In the genomic region with DNA sequence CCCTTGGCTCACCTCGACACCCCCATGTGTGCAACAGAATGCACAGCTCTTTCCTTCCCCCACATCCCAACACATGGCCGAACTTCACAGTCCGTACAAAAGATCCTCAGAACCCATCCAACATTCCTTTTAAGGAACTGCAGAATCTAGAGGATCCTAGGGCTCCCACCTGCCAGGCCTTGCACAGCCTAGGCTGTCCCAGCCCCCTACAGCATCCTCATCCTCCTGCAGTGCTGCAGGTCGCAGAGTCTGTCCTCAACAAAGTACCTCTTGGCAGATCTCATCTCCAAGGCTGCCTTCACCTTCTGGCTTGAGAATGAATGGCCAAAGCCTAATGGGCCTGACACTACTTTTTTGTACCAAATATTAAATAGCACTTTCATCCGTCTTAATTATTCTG, we compare ENCODE assay signal across 30 cellular contexts. TPM values are rescaled to one million over a fixed set of nuclear protein-coding genes. Genes with fewer than 3 reads are reported as not detected.
DNase-seq lines count a peak whose midpoint lies in the region; ATAC-seq and TF ChIP-seq lines count a peak whose summit lies in the region.
"Had no signal": no experiment of that assay in that cellular context is flagged by ENCODE, and none has a peak within 500 bp of the region (broad histone marks: within the 10 kb centered on the region; RNA-seq: fewer than 3 reads in every experiment).

No MANE protein-coding gene starts in this region.

- ATAC-seq in activated CD8-positive, alpha-beta T cell treated with anti-CD3 and anti-CD28 coated beads, Interleukin-2, amount 10 ng/mL, durations not matched to agents 7 days and 5 days: no peak
- no peak for ATAC-seq in activated CD8-positive, alpha-beta T cell treated with anti-CD3 and anti-CD28 coated beads for 36 hours
- ATAC-seq in GM18498 (IDR thresholded peaks at IDR 0.05; ENCODE audit: unreplicated experiment) (no peak), GM18511 (IDR thresholded peaks at IDR 0.05; ENCODE audit: unreplicated experiment) (no peak), PC-3 (no peak)
- ATAC-seq: CD8-positive, alpha-beta T cell; GM12878; HCT116; Panc1 had no signal

- POLR2A ChIA-PET in activated CD8-positive, alpha-beta T cell treated with anti-CD3 and anti-CD28 coated beads, Interleukin-2, amount 10 ng/mL, durations not matched to agents 7 days and 5 days (lab: Charles Lee): no interaction called here
- POLR2A ChIA-PET in activated CD8-positive, alpha-beta T cell treated with anti-CD3 and anti-CD28 coated beads for 36 hours (lab: Charles Lee): no interaction called here
- POLR2A ChIA-PET in PC-3 (lab: Charles Lee; ENCODE audit: unreplicated experiment): no interaction called here

- no peaks in the 10 kb centered on the region for H3K36me3 ChIP-seq in neural progenitor cell
- H3K36me3 ChIP-seq in ascending aorta: no peaks in the 10 kb centered on the region
- no peaks in the 10 kb centered on the region for H3K36me3 ChIP-seq in PC-3 (ENCODE audit: low read depth, low read length)

- no peak overlapping the region for H3K9ac ChIP-seq in neural progenitor cell
- no peak overlapping the region for H3K9ac ChIP-seq in PC-3 (ENCODE audit: low read length)

- no peak overlapping the region for H3K27ac Mint-ChIP-seq in activated CD8-positive, alpha-beta T cell treated with anti-CD3 and anti-CD28 coated beads, Interleukin-2, amount 10 ng/mL, durations not matched to agents 7 days and 5 days
- H3K27ac Mint-ChIP-seq in activated CD8-positive, alpha-beta T cell treated with anti-CD3 and anti-CD28 coated beads for 36 hours: no peak overlapping the region
- H3K27ac Mint-ChIP-seq in endothelial cell (ENCODE audit: unreplicated experiment) (no peak overlapping the region), neural progenitor cell (peak overlapping the region; percentile 7)
- H3K27ac Mint-ChIP-seq: CD8-positive, alpha-beta T cell had no signal

- H3K9me3 ChIP-seq in neural progenitor cell (ENCODE audit: low read depth): no peaks in the 10 kb centered on the region
- H3K9me3 ChIP-seq in ascending aorta: no peaks in the 10 kb centered on the region
- no peaks in the 10 kb centered on the region for H3K9me3 ChIP-seq in PC-3 (ENCODE audit: low read length)
- H3K9me3 ChIP-seq: Caco-2 had no signal

- H2AFZ ChIP-seq in neural progenitor cell (replicated peaks) (no peak overlapping the region), PC-3 (ENCODE audit: low read length) (no peak overlapping the region)

- TF ChIP-seq CTCF in activated CD8-positive, alpha-beta T cell treated with anti-CD3 and anti-CD28 coated beads for 36 hours (IDR thresholded peaks at IDR 0.05): no peak
- TF ChIP-seq CTCF in endothelial cell (IDR thresholded peaks at IDR 0.05; ENCODE audit: unreplicated experiment) (no peak), neural progenitor cell (IDR thresholded peaks at IDR 0.05) (no peak), ascending aorta (IDR thresholded peaks at IDR 0.05) (no peak), PC-3 (conservative IDR thresholded peaks at IDR 0.05; ENCODE audit: low read depth, low read length) (no peak)

- H3K9me2 ChIP-seq in PC-3 (replicated peaks; ENCODE audit: low read length): no peaks in the 10 kb centered on the region

- H3K27me3 ChIP-seq in neural progenitor cell (no peaks in the 10 kb centered on the region), ascending aorta (no peaks in the 10 kb centered on the region), PC-3 (ENCODE audit: low read length) (no peaks in the 10 kb centered on the region)

- intact Hi-C loops in activated CD8-positive, alpha-beta T cell treated with anti-CD3 and anti-CD28 coated beads for 36 hours (cut with micrococcal nuclease): no loop called here
- intact Hi-C loops in ascending aorta (cut with DNase I) (no loop called here), PC-3 (cut with micrococcal nuclease) (no loop called here)

- DNase-seq in activated CD8-positive, alpha-beta T cell treated with anti-CD3 and anti-CD28 coated beads, Interleukin-2, amount 10 ng/mL, durations not matched to agents 7 days and 5 days: peak; percentile 14
- no peak for DNase-seq in activated CD8-positive, alpha-beta T cell treated with anti-CD3 and anti-CD28 coated beads for 36 hours
- DNase-seq in endothelial cell (ENCODE audit: low spot score) (no peak), neural progenitor cell (ENCODE audit: low spot score) (no peak), ascending aorta (ENCODE audit: low spot score in 2 of 2) (no peak), PC-3 (no peak)
- DNase-seq: 8988T, ACHN, C1 segment of cervical spinal cord, Caco-2, EL, GDM1, MM.1S, NCI-H1694, NCI-H2081, NCI-H226, NCI-H510A, NCI-H69, SHP77 had no signal

- H3K4me1 ChIP-seq in neural progenitor cell (peaks cover 23% of the 10 kb centered on the region), ascending aorta (peaks cover 0 to 6% of the 10 kb centered on the region in 2 donors), PC-3 (ENCODE audit: insufficient read depth, low read length) (peaks cover 7% of the 10 kb centered on the region)
- H3K4me1 ChIP-seq: Caco-2 had no signal

- H3F3A ChIP-seq in neural progenitor cell (ENCODE audit: low read depth) (no peaks in the 10 kb centered on the region), PC-3 (ENCODE audit: low read length, unreplicated experiment) (no peaks in the 10 kb centered on the region)

- H3K4me3 Mint-ChIP-seq in activated CD8-positive, alpha-beta T cell treated with anti-CD3 and anti-CD28 coated beads, Interleukin-2, amount 10 ng/mL, durations not matched to agents 7 days and 5 days: no peak overlapping the region
- no peak overlapping the region for H3K4me3 Mint-ChIP-seq in activated CD8-positive, alpha-beta T cell treated with anti-CD3 and anti-CD28 coated beads for 36 hours
- H3K4me3 Mint-ChIP-seq in endothelial cell (ENCODE audit: unreplicated experiment) (peak overlapping the region; percentile 0), neural progenitor cell (no peak overlapping the region)
- H3K4me3 Mint-ChIP-seq: CD8-positive, alpha-beta T cell had no signal

- CTCF ChIA-PET in activated CD8-positive, alpha-beta T cell treated with anti-CD3 and anti-CD28 coated beads, Interleukin-2, amount 10 ng/mL, durations not matched to agents 7 days and 5 days (lab: Charles Lee): no interaction called here
- CTCF ChIA-PET in activated CD8-positive, alpha-beta T cell treated with anti-CD3 and anti-CD28 coated beads for 36 hours (lab: Charles Lee): no interaction called here
- CTCF ChIA-PET in PC-3 (lab: Charles Lee): no interaction called here

- H4K20me1 ChIP-seq in neural progenitor cell (ENCODE audit: low read depth) (no peaks in the 10 kb centered on the region), PC-3 (ENCODE audit: low read length) (no peaks in the 10 kb centered on the region)

- H3K4me1 Mint-ChIP-seq in activated CD8-positive, alpha-beta T cell treated with anti-CD3 and anti-CD28 coated beads, Interleukin-2, amount 10 ng/mL, durations not matched to agents 7 days and 5 days (ENCODE audit: low read depth): no peaks in the 10 kb centered on the region
- H3K4me1 Mint-ChIP-seq in activated CD8-positive, alpha-beta T cell treated with anti-CD3 and anti-CD28 coated beads for 36 hours (ENCODE audit: low read depth): peaks cover 6% of the 10 kb centered on the region
- H3K4me1 Mint-ChIP-seq in endothelial cell (ENCODE audit: unreplicated experiment): peaks cover 13% of the 10 kb centered on the region
- peaks cover 22% of the 10 kb centered on the region for H3K4me1 Mint-ChIP-seq in neural progenitor cell

- peaks cover 13% of the 10 kb centered on the region for H3K27me3 Mint-ChIP-seq in activated CD8-positive, alpha-beta T cell treated with anti-CD3 and anti-CD28 coated beads, Interleukin-2, amount 10 ng/mL, durations not matched to agents 7 days and 5 days (ENCODE audit: low read depth)
- H3K27me3 Mint-ChIP-seq in activated CD8-positive, alpha-beta T cell treated with anti-CD3 and anti-CD28 coated beads for 36 hours: peaks cover 5% of the 10 kb centered on the region
- H3K27me3 Mint-ChIP-seq in endothelial cell (ENCODE audit: unreplicated experiment) (peaks cover 4% of the 10 kb centered on the region), neural progenitor cell (ENCODE audit: insufficient read depth, low read depth) (peaks cover 5% of the 10 kb centered on the region)

- no peak overlapping the region for H3K27ac ChIP-seq in neural progenitor cell
- no peak overlapping the region for H3K27ac ChIP-seq in ascending aorta
- H3K27ac ChIP-seq in PC-3 (ENCODE audit: low read length): no peak overlapping the region
- H3K27ac ChIP-seq: HL-60, RWPE1 had no signal

- no peaks in the 10 kb centered on the region for H3K9me3 Mint-ChIP-seq in activated CD8-positive, alpha-beta T cell treated with anti-CD3 and anti-CD28 coated beads, Interleukin-2, amount 10 ng/mL, durations not matched to agents 7 days and 5 days (ENCODE audit: insufficient read depth)
- H3K9me3 Mint-ChIP-seq in activated CD8-positive, alpha-beta T cell treated with anti-CD3 and anti-CD28 coated beads for 36 hours: no peaks in the 10 kb centered on the region
- H3K9me3 Mint-ChIP-seq in endothelial cell (ENCODE audit: unreplicated experiment) (no peaks in the 10 kb centered on the region), neural progenitor cell (no peaks in the 10 kb centered on the region)
- H3K9me3 Mint-ChIP-seq: CD8-positive, alpha-beta T cell had no signal

- no peaks in the 10 kb centered on the region for H3K79me2 ChIP-seq in neural progenitor cell (ENCODE audit: low read depth)
- H3K79me2 ChIP-seq in PC-3 (ENCODE audit: low read length): no peaks in the 10 kb centered on the region

- BruUV-seq in PC-3 (replicated peaks; lab: Mats Ljungman, UMichigan): no TSS peak

- H3K4me3 ChIP-seq in neural progenitor cell (no peak overlapping the region), ascending aorta (no peak overlapping the region), PC-3 (ENCODE audit: low read length) (no peak overlapping the region)
- H3K4me3 ChIP-seq: GM12878 had no signal

- no peak overlapping the region for H3K4me2 ChIP-seq in neural progenitor cell
- H3K4me2 ChIP-seq in PC-3 (ENCODE audit: low read length): no peak overlapping the region

- no peaks in the 10 kb centered on the region for H3K36me3 Mint-ChIP-seq in activated CD8-positive, alpha-beta T cell treated with anti-CD3 and anti-CD28 coated beads, Interleukin-2, amount 10 ng/mL, durations not matched to agents 7 days and 5 days (ENCODE audit: low read depth)
- no peaks in the 10 kb centered on the region for H3K36me3 Mint-ChIP-seq in activated CD8-positive, alpha-beta T cell treated with anti-CD3 and anti-CD28 coated beads for 36 hours (ENCODE audit: low read depth)
- H3K36me3 Mint-ChIP-seq in endothelial cell (ENCODE audit: low read depth, unreplicated experiment) (no peaks in the 10 kb centered on the region), neural progenitor cell (no peaks in the 10 kb centered on the region)
- H3K36me3 Mint-ChIP-seq: CD8-positive, alpha-beta T cell had no signal

RNA-seq across cellular contexts. Expression of gene PRR23E, which starts 19.8 kb away (rescaled TPM):
- not detected for total RNA-seq in activated CD8-positive, alpha-beta T cell treated with anti-CD3 and anti-CD28 coated beads, Interleukin-2, amount 10 ng/mL, durations not matched to agents 7 days and 5 days
- not detected for total RNA-seq in activated CD8-positive, alpha-beta T cell treated with anti-CD3 and anti-CD28 coated beads for 36 hours
- total RNA-seq in endothelial cell (ENCODE audit: unreplicated experiment) (not detected), neural progenitor cell (ENCODE audit: low replicate concordance) (not detected in 2 replicates), ascending aorta (not detected), PC-3 (2014; rRNA removed) (not detected in 2 replicates)
- total RNA-seq: Caco-2; CD8-positive, alpha-beta T cell; GM12878; H1; LHCN-M2; SK-MEL-5 had no signal
